In the genomic region with DNA sequence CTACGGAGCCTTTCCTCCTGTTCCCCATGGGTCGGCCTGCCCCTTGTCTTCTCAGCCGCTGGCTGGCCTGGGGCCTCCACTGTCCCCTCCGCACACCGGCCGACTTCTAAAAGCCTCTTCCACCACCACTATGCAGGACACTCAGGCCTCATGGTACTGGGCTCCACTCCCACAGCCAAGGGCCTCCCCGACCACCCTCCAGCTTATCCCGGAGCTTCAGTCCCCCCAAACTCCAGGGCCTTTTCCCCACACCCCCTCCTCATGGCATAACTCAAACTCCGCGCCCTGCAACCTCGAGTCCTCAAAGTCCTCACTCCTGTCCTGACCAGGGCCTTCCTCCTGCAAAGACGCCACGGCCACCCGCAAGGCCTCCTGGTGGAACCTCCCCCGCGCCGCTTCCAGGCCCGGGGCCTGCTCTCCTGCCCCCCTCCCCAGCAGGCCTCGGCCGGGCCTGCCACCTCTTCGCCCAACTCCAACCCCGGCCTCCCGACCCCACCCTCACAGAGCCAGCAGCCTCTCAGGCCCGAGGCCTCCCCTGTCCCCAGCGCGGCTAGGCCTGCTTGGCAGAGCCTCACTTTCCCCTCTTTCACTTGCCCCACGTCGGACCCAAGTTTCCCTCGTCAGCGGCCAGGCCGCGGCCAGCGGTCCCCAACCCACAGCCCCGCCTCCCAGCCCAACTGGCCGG, we compare ENCODE assay signal across 1 cellular context.
TF ChIP-seq lines count a peak whose summit lies in the region.

No MANE protein-coding gene starts in this region.

TF ChIP-seq in K562, 482 proteins besides CTCF, POLR2A, EP300 and RAD21 (continued from another document and continues in another):
- TF ChIP-seq CEBPB (tag; IDR thresholded peaks at IDR 0.05) = no peak
- TF ChIP-seq ZNF384 (IDR thresholded peaks at IDR 0.05; ENCODE audit: low read depth, low read length) = no peak
- TF ChIP-seq LCOR (CRISPR knock-in tag; IDR thresholded peaks at IDR 0.05) = no peak
- no peak for TF ChIP-seq ZNF57 (CRISPR knock-in tag; IDR thresholded peaks at IDR 0.05)
- no peak; the same call in 1 of the 2 replicates for TF ChIP-seq ATF2 (CRISPR knock-in tag; IDR thresholded peaks at IDR 0.05)
- no peak for TF ChIP-seq CBFB (CRISPR knock-in tag; IDR thresholded peaks at IDR 0.05)
- no peak for TF ChIP-seq ZBTB12 (CRISPR knock-in tag; IDR thresholded peaks at IDR 0.05)
- no peak for TF ChIP-seq BRD9 (IDR thresholded peaks at IDR 0.05; ENCODE audit: low read depth, partially characterized antibody)
- no peak for TF ChIP-seq TBL1XR1 (IDR thresholded peaks at IDR 0.05; ENCODE audit: low read length in 2 of 2)
- 0 out of 4 replicates have a peak, but pooled peaks of 1 of the 2 experiments have one; percentile 33 for TF ChIP-seq HDAC1 (IDR thresholded peaks at IDR 0.05)
- no peak for TF ChIP-seq SIRT6 (IDR thresholded peaks at IDR 0.05; ENCODE audit: low read depth, low read length)
- no peak for TF ChIP-seq MTF1 (CRISPR knock-in tag; IDR thresholded peaks at IDR 0.05; ENCODE audit: borderline replicate concordance)
- TF ChIP-seq KHSRP (IDR thresholded peaks at IDR 0.05) = no peak
- TF ChIP-seq ZNF507 (tag; conservative IDR thresholded peaks at IDR 0.05) = no peak
- no peak for TF ChIP-seq MLX (CRISPR knock-in tag; conservative IDR thresholded peaks at IDR 0.05)
- TF ChIP-seq CAMTA2 (CRISPR knock-in tag; conservative IDR thresholded peaks at IDR 0.05) = 0 out of 2 replicates have a peak, but pooled peaks have one; percentile 23
- TF ChIP-seq POLR3G (IDR thresholded peaks at IDR 0.05; ENCODE audit: extremely low read depth, insufficient read length, insufficient replicate concordance) = no peak
- no peak for TF ChIP-seq ERF (CRISPR knock-in tag; IDR thresholded peaks at IDR 0.05)
- TF ChIP-seq, protein P1, sequence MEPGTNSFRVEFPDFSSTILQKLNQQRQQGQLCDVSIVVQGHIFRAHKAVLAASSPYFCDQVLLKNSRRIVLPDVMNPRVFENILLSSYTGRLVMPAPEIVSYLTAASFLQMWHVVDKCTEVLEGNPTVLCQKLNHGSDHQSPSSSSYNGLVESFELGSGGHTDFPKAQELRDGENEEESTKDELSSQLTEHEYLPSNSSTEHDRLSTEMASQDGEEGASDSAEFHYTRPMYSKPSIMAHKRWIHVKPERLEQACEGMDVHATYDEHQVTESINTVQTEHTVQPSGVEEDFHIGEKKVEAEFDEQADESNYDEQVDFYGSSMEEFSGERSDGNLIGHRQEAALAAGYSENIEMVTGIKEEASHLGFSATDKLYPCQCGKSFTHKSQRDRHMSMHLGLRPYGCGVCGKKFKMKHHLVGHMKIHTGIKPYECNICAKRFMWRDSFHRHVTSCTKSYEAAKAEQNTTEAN (CRISPR knock-in tag; IDR thresholded peaks at IDR 0.05) = no peak; the same call in 1 of the 2 replicates
- TF ChIP-seq, protein P2, sequence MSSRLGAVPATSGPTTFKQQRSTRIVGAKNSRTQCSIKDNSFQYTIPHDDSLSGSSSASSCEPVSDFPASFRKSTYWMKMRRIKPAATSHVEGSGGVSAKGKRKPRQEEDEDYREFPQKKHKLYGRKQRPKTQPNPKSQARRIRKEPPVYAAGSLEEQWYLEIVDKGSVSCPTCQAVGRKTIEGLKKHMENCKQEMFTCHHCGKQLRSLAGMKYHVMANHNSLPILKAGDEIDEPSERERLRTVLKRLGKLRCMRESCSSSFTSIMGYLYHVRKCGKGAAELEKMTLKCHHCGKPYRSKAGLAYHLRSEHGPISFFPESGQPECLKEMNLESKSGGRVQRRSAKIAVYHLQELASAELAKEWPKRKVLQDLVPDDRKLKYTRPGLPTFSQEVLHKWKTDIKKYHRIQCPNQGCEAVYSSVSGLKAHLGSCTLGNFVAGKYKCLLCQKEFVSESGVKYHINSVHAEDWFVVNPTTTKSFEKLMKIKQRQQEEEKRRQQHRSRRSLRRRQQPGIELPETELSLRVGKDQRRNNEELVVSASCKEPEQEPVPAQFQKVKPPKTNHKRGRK (tag; IDR thresholded peaks at IDR 0.05) = no peak
- no peak for TF ChIP-seq NCOA2 (IDR thresholded peaks at IDR 0.05; ENCODE audit: partially characterized antibody in 2 of 2)
- no peak for TF ChIP-seq KAT8 (IDR thresholded peaks at IDR 0.05; ENCODE audit: low read depth)
- TF ChIP-seq FOS (IDR thresholded peaks at IDR 0.05; ENCODE audit: extremely low read depth, insufficient read length) = no peak
- TF ChIP-seq, protein P3, sequence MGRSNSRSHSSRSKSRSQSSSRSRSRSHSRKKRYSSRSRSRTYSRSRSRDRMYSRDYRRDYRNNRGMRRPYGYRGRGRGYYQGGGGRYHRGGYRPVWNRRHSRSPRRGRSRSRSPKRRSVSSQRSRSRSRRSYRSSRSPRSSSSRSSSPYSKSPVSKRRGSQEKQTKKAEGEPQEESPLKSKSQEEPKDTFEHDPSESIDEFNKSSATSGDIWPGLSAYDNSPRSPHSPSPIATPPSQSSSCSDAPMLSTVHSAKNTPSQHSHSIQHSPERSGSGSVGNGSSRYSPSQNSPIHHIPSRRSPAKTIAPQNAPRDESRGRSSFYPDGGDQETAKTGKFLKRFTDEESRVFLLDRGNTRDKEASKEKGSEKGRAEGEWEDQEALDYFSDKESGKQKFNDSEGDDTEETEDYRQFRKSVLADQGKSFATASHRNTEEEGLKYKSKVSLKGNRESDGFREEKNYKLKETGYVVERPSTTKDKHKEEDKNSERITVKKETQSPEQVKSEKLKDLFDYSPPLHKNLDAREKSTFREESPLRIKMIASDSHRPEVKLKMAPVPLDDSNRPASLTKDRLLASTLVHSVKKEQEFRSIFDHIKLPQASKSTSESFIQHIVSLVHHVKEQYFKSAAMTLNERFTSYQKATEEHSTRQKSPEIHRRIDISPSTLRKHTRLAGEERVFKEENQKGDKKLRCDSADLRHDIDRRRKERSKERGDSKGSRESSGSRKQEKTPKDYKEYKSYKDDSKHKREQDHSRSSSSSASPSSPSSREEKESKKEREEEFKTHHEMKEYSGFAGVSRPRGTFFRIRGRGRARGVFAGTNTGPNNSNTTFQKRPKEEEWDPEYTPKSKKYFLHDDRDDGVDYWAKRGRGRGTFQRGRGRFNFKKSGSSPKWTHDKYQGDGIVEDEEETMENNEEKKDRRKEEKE (IDR thresholded peaks at IDR 0.05; ENCODE audit: borderline replicate concordance in 1 of 2, control insufficient read depth in 1 of 2, low read depth in 2 of 2, low read length in 1 of 2) = no peak
- no peak for TF ChIP-seq C11orf30 (IDR thresholded peaks at IDR 0.05; ENCODE audit: low read depth)
- TF ChIP-seq MAZ (CRISPR knock-in tag; conservative IDR thresholded peaks at IDR 0.05 in 1 of 2, IDR thresholded peaks at IDR 0.05 in 1 of 2) = 0 out of 4 replicates have a peak, but pooled peaks of 1 of the 2 experiments have one; percentile 64
- TF ChIP-seq REST (CRISPR knock-in tag; IDR thresholded peaks at IDR 0.05; ENCODE audit: low read depth) = no peak
- TF ChIP-seq ZFP30 (CRISPR knock-in tag; IDR thresholded peaks at IDR 0.05; ENCODE audit: borderline replicate concordance) = no peak
- TF ChIP-seq ETV5 (CRISPR knock-in tag; IDR thresholded peaks at IDR 0.05; ENCODE audit: low read depth) = peak; percentile 55; the same call in 1 of the 2 replicates
- TF ChIP-seq NBN (IDR thresholded peaks at IDR 0.05; ENCODE audit: low read depth) = no peak
- no peak for TF ChIP-seq RFX5 (IDR thresholded peaks at IDR 0.05; ENCODE audit: low read depth, low read length)
- TF ChIP-seq, protein P4, sequence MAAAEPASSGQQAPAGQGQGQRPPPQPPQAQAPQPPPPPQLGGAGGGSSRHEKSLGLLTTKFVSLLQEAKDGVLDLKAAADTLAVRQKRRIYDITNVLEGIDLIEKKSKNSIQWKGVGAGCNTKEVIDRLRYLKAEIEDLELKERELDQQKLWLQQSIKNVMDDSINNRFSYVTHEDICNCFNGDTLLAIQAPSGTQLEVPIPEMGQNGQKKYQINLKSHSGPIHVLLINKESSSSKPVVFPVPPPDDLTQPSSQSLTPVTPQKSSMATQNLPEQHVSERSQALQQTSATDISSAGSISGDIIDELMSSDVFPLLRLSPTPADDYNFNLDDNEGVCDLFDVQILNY (CRISPR knock-in tag; IDR thresholded peaks at IDR 0.05) = no peak
